Comparison of ENCODE assay signal across 34 cellular contexts in the genomic region with DNA sequence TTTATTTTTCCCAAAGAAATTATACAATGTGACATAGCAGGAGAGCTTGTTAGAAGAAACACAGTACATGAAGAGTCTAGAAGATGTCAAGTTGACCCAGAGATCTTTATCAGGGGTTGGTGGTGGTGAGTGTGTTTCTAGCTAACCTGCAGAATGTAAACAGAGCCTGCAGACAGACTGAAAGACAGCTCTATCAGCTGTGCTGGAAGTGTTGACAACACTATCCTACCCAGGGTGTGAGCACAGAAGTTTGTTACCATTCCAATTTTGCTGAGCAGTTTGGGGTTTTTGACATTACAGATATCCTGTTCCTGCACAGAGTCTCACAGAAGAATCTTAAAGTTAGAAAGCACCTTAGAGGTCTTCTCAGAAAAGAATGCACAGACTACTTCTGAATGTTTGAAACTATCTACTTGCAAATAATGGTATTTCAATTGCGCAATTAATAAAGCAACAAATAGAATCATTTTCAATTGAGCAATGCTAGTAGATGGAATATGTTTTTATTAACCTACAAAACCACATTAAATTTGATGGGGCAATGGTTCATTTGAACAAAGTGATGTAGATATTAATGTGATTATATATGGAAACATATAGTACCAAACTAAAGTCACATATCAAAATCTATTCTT. TPM values are rescaled to one million over a fixed set of nuclear protein-coding genes. Genes with fewer than 3 reads are reported as not detected.
"Had no signal": no experiment of that assay in that cellular context is flagged by ENCODE, and none has a peak within 500 bp of the region (broad histone marks: within the 10 kb centered on the region; RNA-seq: fewer than 3 reads in every experiment).

No MANE protein-coding gene starts in this region.

- H3K27ac ChIP-seq: hepatocyte, neural progenitor cell, neutrophil, parathyroid adenoma, psoas muscle, right lobe of liver, stomach, testis, thyroid gland, transverse colon, upper lobe of left lung, vagina had no signal

- H3K79me2 ChIP-seq: hepatocyte, parathyroid adenoma had no signal

- ATAC-seq: left lobe of liver; natural killer cell; psoas muscle; right lobe of liver; stimulated activated naive B cell treated with anti-CD40 and anti-IgM and Interleukin-4, amounts not matched to agents 10 μg/mL and 1 μg/mL and 100 μg/mL, for 72 hours; stimulated activated naive CD8-positive, alpha-beta T cell treated with anti-CD3 and anti-CD28 coated beads, Interleukin-15, Interleukin-2, amounts not matched to agents 100 U/mL and 50 U/mL, for 24 hours had no signal

- H3K4me3 ChIP-seq: hepatocyte, lung, neural progenitor cell, psoas muscle, right lobe of liver, stomach, testis, thyroid gland, transverse colon, upper lobe of left lung, vagina had no signal

- H3K36me3 ChIP-seq: neural progenitor cell, neutrophil, right lobe of liver, stomach, thyroid gland, transverse colon, upper lobe of left lung, vagina had no signal

- H3K9me3 ChIP-seq: neutrophil, psoas muscle, right lobe of liver, stomach, testis, thyroid gland, transverse colon, upper lobe of left lung, vagina had no signal

- H3K9ac ChIP-seq: neural progenitor cell, parathyroid adenoma had no signal

- H3K27me3 ChIP-seq: neural progenitor cell, neutrophil, stomach, testis, thyroid gland, transverse colon, upper lobe of left lung, vagina had no signal

- H3K4me2 ChIP-seq: hepatocyte, neural progenitor cell had no signal

- DNase-seq: islet precursor cell; mesendoderm; naive B cell; natural killer cell; nephron progenitor cell; occipital lobe; psoas muscle; right lobe of liver; stimulated activated CD4-positive, alpha-beta T cell treated with anti-CD3 and anti-CD28 coated beads, Interleukin-12 subunit alpha, Interleukin-12 subunit beta, amount 100 ng/mL, for 4 hours; stimulated activated CD4-positive, alpha-beta T cell treated with anti-CD3 and anti-CD28 coated beads, Interleukin-15, amount 100 ng/mL, for 24 hours; stimulated activated CD4-positive, alpha-beta T cell treated with anti-CD3 and anti-CD28 coated beads, Interleukin-2, amount 100 ng/mL, for 24 hours; stimulated activated CD4-positive, alpha-beta T cell treated with anti-CD3 and anti-CD28 coated beads, Interleukin-4, amount 100 ng/mL, for 1 hour; stimulated activated naive B cell treated with anti-CD40 and anti-IgM and Interleukin-4, amounts not matched to agents 10 μg/mL and 1 μg/mL and 100 μg/mL, for 72 hours; stimulated activated naive CD8-positive, alpha-beta T cell treated with anti-CD3 and anti-CD28 coated beads, Interleukin-15, Interleukin-2, amounts not matched to agents 100 U/mL and 50 U/mL, for 24 hours; stomach; testis; thyroid gland; transverse colon; upper lobe of left lung had no signal

- H2AFZ ChIP-seq: hepatocyte, neural progenitor cell, parathyroid adenoma had no signal

- H3K4me1 ChIP-seq: neural progenitor cell, parathyroid adenoma, psoas muscle, right lobe of liver, stomach, testis, thyroid gland, transverse colon, upper lobe of left lung, vagina had no signal

RNA-seq across cellular contexts. Expression of a gene that starts 12.4 kb away (rescaled TPM):
- total RNA-seq: hepatocyte, kidney epithelial cell, left lobe of liver, lower leg skin, mesothelial cell of epicardium, mononuclear cell, natural killer cell, osteocyte, posterior vena cava, psoas muscle, right lobe of liver, skeletal muscle tissue, stomach, transverse colon, urinary bladder, vagina had no signal
- polyA plus RNA-seq: hepatocyte, lung, stomach, urinary bladder had no signal
